ENCODE assay signal across 1 cellular context in the genomic region with DNA sequence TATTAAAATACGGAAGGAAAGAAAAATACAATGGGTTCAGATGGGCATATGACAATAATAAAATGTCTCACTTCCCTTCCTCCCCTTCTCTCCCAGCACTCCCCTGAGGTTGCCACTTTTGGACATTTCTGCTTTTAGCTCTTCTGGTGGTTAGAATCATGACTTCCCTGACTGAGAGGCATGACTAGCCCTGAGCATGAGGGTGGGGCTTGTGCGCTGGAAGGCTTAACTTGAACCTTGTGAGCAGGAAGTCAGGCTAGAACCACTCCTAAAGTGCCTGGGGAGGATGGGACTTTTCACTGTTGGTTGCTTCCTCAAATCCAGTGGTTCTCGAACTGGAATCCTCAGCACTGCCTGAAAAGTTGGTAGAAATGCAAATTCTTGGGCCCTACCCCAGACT.
A peak's percentile ranks its signal among the peaks of the same experiment; 100 is the strongest.
TF ChIP-seq lines count a peak whose summit lies in the region.

No MANE protein-coding gene starts in this region.

TF ChIP-seq in GM12878, 131 proteins besides CTCF, POLR2A, EP300 and RAD21 (continued from another document and continues in another):
- TF ChIP-seq ZSCAN29 (IDR thresholded peaks at IDR 0.05): no peak
- TF ChIP-seq CEBPB (IDR thresholded peaks at IDR 0.05; ENCODE audit: borderline replicate concordance in 1 of 2, low read depth in 2 of 2, low read length in 2 of 2): no peak
- TF ChIP-seq IRF4 (IDR thresholded peaks at IDR 0.05; ENCODE audit: low read depth, low read length): no peak
- TF ChIP-seq, protein P1, sequence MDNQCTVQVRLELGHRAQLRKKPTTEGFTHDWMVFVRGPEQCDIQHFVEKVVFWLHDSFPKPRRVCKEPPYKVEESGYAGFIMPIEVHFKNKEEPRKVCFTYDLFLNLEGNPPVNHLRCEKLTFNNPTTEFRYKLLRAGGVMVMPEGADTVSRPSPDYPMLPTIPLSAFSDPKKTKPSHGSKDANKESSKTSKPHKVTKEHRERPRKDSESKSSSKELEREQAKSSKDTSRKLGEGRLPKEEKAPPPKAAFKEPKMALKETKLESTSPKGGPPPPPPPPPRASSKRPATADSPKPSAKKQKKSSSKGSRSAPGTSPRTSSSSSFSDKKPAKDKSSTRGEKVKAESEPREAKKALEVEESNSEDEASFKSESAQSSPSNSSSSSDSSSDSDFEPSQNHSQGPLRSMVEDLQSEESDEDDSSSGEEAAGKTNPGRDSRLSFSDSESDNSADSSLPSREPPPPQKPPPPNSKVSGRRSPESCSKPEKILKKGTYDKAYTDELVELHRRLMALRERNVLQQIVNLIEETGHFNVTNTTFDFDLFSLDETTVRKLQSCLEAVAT (IDR thresholded peaks at IDR 0.05): no peak
- TF ChIP-seq MYB (IDR thresholded peaks at IDR 0.05; ENCODE audit: borderline replicate concordance, low read depth, low read length): no peak
- TF ChIP-seq MTA2 (IDR thresholded peaks at IDR 0.05; ENCODE audit: low read depth): no peak
- no peak for TF ChIP-seq SP1 (IDR thresholded peaks at IDR 0.05; ENCODE audit: low read depth, low read length)
- TF ChIP-seq, protein P2, sequence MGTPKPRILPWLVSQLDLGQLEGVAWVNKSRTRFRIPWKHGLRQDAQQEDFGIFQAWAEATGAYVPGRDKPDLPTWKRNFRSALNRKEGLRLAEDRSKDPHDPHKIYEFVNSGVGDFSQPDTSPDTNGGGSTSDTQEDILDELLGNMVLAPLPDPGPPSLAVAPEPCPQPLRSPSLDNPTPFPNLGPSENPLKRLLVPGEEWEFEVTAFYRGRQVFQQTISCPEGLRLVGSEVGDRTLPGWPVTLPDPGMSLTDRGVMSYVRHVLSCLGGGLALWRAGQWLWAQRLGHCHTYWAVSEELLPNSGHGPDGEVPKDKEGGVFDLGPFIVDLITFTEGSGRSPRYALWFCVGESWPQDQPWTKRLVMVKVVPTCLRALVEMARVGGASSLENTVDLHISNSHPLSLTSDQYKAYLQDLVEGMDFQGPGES (IDR thresholded peaks at IDR 0.05): no peak
- no peak for TF ChIP-seq MYC (IDR thresholded peaks at IDR 0.05; ENCODE audit: insufficient read depth, insufficient read length, insufficient replicate concordance, low read length, severe bottlenecking)
- no peak for TF ChIP-seq DPF2 (IDR thresholded peaks at IDR 0.05)
- TF ChIP-seq, protein P3, sequence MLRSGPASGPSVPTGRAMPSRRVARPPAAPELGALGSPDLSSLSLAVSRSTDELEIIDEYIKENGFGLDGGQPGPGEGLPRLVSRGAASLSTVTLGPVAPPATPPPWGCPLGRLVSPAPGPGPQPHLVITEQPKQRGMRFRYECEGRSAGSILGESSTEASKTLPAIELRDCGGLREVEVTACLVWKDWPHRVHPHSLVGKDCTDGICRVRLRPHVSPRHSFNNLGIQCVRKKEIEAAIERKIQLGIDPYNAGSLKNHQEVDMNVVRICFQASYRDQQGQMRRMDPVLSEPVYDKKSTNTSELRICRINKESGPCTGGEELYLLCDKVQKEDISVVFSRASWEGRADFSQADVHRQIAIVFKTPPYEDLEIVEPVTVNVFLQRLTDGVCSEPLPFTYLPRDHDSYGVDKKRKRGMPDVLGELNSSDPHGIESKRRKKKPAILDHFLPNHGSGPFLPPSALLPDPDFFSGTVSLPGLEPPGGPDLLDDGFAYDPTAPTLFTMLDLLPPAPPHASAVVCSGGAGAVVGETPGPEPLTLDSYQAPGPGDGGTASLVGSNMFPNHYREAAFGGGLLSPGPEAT (IDR thresholded peaks at IDR 0.05; ENCODE audit: low read depth): no peak
- TF ChIP-seq NFIC (IDR thresholded peaks at IDR 0.05; ENCODE audit: low read depth, low read length): 0 out of 2 replicates have a peak, but pooled peaks have one; percentile 23
- TF ChIP-seq SIX5 (IDR thresholded peaks at IDR 0.05; ENCODE audit: low read depth, low read length, severe bottlenecking): no peak
- no peak for TF ChIP-seq TARDBP (IDR thresholded peaks at IDR 0.05; ENCODE audit: borderline replicate concordance)
- no peak for TF ChIP-seq SUPT20H (IDR thresholded peaks at IDR 0.05; ENCODE audit: borderline replicate concordance, control insufficient read depth, low read depth, low read length)
- TF ChIP-seq BHLHE40 (IDR thresholded peaks at IDR 0.05; ENCODE audit: borderline replicate concordance in 1 of 2, low read depth in 2 of 2, low read length in 1 of 2): peak in 1 of 2 experiments; percentile 27; a peak in 1 of 4 replicates
- TF ChIP-seq ZNF384 (IDR thresholded peaks at IDR 0.05; ENCODE audit: borderline replicate concordance, low read depth, low read length): no peak
- no peak for TF ChIP-seq SRF (IDR thresholded peaks at IDR 0.05; ENCODE audit: low read depth in 2 of 2, low read length in 2 of 2)
- TF ChIP-seq, protein P4, sequence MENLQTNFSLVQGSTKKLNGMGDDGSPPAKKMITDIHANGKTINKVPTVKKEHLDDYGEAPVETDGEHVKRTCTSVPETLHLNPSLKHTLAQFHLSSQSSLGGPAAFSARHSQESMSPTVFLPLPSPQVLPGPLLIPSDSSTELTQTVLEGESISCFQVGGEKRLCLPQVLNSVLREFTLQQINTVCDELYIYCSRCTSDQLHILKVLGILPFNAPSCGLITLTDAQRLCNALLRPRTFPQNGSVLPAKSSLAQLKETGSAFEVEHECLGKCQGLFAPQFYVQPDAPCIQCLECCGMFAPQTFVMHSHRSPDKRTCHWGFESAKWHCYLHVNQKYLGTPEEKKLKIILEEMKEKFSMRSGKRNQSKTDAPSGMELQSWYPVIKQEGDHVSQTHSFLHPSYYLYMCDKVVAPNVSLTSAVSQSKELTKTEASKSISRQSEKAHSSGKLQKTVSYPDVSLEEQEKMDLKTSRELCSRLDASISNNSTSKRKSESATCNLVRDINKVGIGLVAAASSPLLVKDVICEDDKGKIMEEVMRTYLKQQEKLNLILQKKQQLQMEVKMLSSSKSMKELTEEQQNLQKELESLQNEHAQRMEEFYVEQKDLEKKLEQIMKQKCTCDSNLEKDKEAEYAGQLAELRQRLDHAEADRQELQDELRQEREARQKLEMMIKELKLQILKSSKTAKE (IDR thresholded peaks at IDR 0.05; ENCODE audit: low read depth, poor library complexity, severe bottlenecking): no peak
- 0 out of 2 replicates have a peak, but pooled peaks have one; percentile 20 for TF ChIP-seq YY1 (IDR thresholded peaks at IDR 0.05; ENCODE audit: low read depth, low read length)
- TF ChIP-seq POU2F2 (IDR thresholded peaks at IDR 0.05; ENCODE audit: borderline replicate concordance, low read depth, low read length): no peak
- TF ChIP-seq RB1 (IDR thresholded peaks at IDR 0.05; ENCODE audit: borderline replicate concordance): no peak
- no peak for TF ChIP-seq FOS (IDR thresholded peaks at IDR 0.05; ENCODE audit: borderline replicate concordance, extremely low read depth, insufficient read length)
- TF ChIP-seq, protein P5, sequence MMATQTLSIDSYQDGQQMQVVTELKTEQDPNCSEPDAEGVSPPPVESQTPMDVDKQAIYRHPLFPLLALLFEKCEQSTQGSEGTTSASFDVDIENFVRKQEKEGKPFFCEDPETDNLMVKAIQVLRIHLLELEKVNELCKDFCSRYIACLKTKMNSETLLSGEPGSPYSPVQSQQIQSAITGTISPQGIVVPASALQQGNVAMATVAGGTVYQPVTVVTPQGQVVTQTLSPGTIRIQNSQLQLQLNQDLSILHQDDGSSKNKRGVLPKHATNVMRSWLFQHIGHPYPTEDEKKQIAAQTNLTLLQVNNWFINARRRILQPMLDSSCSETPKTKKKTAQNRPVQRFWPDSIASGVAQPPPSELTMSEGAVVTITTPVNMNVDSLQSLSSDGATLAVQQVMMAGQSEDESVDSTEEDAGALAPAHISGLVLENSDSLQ (IDR thresholded peaks at IDR 0.05): no peak
- no peak for TF ChIP-seq CHD4 (IDR thresholded peaks at IDR 0.05)
- TF ChIP-seq, protein P6, sequence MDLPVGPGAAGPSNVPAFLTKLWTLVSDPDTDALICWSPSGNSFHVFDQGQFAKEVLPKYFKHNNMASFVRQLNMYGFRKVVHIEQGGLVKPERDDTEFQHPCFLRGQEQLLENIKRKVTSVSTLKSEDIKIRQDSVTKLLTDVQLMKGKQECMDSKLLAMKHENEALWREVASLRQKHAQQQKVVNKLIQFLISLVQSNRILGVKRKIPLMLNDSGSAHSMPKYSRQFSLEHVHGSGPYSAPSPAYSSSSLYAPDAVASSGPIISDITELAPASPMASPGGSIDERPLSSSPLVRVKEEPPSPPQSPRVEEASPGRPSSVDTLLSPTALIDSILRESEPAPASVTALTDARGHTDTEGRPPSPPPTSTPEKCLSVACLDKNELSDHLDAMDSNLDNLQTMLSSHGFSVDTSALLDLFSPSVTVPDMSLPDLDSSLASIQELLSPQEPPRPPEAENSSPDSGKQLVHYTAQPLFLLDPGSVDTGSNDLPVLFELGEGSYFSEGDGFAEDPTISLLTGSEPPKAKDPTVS (IDR thresholded peaks at IDR 0.05; ENCODE audit: low read depth, low read length): no peak
- no peak for TF ChIP-seq KDM1A (IDR thresholded peaks at IDR 0.05; ENCODE audit: borderline replicate concordance)
- TF ChIP-seq GABPA (IDR thresholded peaks at IDR 0.05; ENCODE audit: low read depth): no peak
- TF ChIP-seq TCF7 (IDR thresholded peaks at IDR 0.05; ENCODE audit: borderline replicate concordance): no peak
- TF ChIP-seq, protein P7, sequence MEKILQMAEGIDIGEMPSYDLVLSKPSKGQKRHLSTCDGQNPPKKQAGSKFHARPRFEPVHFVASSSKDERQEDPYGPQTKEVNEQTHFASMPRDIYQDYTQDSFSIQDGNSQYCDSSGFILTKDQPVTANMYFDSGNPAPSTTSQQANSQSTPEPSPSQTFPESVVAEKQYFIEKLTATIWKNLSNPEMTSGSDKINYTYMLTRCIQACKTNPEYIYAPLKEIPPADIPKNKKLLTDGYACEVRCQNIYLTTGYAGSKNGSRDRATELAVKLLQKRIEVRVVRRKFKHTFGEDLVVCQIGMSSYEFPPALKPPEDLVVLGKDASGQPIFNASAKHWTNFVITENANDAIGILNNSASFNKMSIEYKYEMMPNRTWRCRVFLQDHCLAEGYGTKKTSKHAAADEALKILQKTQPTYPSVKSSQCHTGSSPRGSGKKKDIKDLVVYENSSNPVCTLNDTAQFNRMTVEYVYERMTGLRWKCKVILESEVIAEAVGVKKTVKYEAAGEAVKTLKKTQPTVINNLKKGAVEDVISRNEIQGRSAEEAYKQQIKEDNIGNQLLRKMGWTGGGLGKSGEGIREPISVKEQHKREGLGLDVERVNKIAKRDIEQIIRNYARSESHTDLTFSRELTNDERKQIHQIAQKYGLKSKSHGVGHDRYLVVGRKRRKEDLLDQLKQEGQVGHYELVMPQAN (conservative IDR thresholded peaks at IDR 0.05): no peak
- TF ChIP-seq RAD51 (IDR thresholded peaks at IDR 0.05): no peak
- TF ChIP-seq ZBED1 (IDR thresholded peaks at IDR 0.05; ENCODE audit: borderline replicate concordance): no peak
- TF ChIP-seq LARP7 (IDR thresholded peaks at IDR 0.05): no peak
- TF ChIP-seq, protein P8, sequence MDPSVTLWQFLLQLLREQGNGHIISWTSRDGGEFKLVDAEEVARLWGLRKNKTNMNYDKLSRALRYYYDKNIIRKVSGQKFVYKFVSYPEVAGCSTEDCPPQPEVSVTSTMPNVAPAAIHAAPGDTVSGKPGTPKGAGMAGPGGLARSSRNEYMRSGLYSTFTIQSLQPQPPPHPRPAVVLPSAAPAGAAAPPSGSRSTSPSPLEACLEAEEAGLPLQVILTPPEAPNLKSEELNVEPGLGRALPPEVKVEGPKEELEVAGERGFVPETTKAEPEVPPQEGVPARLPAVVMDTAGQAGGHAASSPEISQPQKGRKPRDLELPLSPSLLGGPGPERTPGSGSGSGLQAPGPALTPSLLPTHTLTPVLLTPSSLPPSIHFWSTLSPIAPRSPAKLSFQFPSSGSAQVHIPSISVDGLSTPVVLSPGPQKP (IDR thresholded peaks at IDR 0.05; ENCODE audit: low read depth, low read length): no peak
- TF ChIP-seq ATF7 (IDR thresholded peaks at IDR 0.05; ENCODE audit: low read depth): no peak
- TF ChIP-seq KAT2A (conservative IDR thresholded peaks at IDR 0.05; ENCODE audit: control insufficient read depth, low read depth, low read length): no peak
- TF ChIP-seq CBFB (IDR thresholded peaks at IDR 0.05; ENCODE audit: low read depth): no peak
- TF ChIP-seq, protein P9, sequence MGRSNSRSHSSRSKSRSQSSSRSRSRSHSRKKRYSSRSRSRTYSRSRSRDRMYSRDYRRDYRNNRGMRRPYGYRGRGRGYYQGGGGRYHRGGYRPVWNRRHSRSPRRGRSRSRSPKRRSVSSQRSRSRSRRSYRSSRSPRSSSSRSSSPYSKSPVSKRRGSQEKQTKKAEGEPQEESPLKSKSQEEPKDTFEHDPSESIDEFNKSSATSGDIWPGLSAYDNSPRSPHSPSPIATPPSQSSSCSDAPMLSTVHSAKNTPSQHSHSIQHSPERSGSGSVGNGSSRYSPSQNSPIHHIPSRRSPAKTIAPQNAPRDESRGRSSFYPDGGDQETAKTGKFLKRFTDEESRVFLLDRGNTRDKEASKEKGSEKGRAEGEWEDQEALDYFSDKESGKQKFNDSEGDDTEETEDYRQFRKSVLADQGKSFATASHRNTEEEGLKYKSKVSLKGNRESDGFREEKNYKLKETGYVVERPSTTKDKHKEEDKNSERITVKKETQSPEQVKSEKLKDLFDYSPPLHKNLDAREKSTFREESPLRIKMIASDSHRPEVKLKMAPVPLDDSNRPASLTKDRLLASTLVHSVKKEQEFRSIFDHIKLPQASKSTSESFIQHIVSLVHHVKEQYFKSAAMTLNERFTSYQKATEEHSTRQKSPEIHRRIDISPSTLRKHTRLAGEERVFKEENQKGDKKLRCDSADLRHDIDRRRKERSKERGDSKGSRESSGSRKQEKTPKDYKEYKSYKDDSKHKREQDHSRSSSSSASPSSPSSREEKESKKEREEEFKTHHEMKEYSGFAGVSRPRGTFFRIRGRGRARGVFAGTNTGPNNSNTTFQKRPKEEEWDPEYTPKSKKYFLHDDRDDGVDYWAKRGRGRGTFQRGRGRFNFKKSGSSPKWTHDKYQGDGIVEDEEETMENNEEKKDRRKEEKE (IDR thresholded peaks at IDR 0.05): no peak
- no peak for TF ChIP-seq NRF1 (conservative IDR thresholded peaks at IDR 0.05; ENCODE audit: low read depth, low read length)
- no peak for TF ChIP-seq TCF3 (IDR thresholded peaks at IDR 0.05; ENCODE audit: borderline replicate concordance, insufficient read depth, low read depth, low read length)
- TF ChIP-seq, protein P10, sequence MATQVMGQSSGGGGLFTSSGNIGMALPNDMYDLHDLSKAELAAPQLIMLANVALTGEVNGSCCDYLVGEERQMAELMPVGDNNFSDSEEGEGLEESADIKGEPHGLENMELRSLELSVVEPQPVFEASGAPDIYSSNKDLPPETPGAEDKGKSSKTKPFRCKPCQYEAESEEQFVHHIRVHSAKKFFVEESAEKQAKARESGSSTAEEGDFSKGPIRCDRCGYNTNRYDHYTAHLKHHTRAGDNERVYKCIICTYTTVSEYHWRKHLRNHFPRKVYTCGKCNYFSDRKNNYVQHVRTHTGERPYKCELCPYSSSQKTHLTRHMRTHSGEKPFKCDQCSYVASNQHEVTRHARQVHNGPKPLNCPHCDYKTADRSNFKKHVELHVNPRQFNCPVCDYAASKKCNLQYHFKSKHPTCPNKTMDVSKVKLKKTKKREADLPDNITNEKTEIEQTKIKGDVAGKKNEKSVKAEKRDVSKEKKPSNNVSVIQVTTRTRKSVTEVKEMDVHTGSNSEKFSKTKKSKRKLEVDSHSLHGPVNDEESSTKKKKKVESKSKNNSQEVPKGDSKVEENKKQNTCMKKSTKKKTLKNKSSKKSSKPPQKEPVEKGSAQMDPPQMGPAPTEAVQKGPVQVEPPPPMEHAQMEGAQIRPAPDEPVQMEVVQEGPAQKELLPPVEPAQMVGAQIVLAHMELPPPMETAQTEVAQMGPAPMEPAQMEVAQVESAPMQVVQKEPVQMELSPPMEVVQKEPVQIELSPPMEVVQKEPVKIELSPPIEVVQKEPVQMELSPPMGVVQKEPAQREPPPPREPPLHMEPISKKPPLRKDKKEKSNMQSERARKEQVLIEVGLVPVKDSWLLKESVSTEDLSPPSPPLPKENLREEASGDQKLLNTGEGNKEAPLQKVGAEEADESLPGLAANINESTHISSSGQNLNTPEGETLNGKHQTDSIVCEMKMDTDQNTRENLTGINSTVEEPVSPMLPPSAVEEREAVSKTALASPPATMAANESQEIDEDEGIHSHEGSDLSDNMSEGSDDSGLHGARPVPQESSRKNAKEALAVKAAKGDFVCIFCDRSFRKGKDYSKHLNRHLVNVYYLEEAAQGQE (IDR thresholded peaks at IDR 0.05; ENCODE audit: low read depth, low read length): no peak
- no peak for TF ChIP-seq CREB1 (IDR thresholded peaks at IDR 0.05; ENCODE audit: low read depth)
